In genomic region chr14:75185251-75186040, GRCh38 we compare ENCODE assay signal across 16 cellular contexts. TPM values are rescaled to one million over a fixed set of nuclear protein-coding genes. Genes with fewer than 3 reads are reported as not detected.
DNase-seq lines count a peak whose midpoint lies in the region; ATAC-seq and TF ChIP-seq lines count a peak whose summit lies in the region.
"Had no signal": no experiment of that assay in that cellular context is flagged by ENCODE, and none has a peak within 500 bp of the region (broad histone marks: within the 10 kb centered on the region; RNA-seq: fewer than 3 reads in every experiment).

No MANE protein-coding gene starts in this region.

- intact Hi-C loops in upper lobe of right lung (cut with DNase I): no loop called here

- H3F3A ChIP-seq in GM23248 (ENCODE audit: insufficient read depth): peaks cover 22% of the 10 kb centered on the region

- peaks cover 25% of the 10 kb centered on the region for H3K4me1 ChIP-seq in GM23248 (ENCODE audit: insufficient read depth)
- H3K4me1 ChIP-seq in adipocyte (ENCODE audit: control insufficient read depth, insufficient read depth, low read length): peaks cover 49% of the 10 kb centered on the region
- peaks cover 13 to 18% of the 10 kb centered on the region in 2 donors for H3K4me1 ChIP-seq in mucosa of rectum (ENCODE audit: control insufficient read depth in 2 of 2, insufficient read depth in 2 of 2, low read length in 2 of 2)
- H3K4me1 ChIP-seq in upper lobe of right lung: peaks cover 27% of the 10 kb centered on the region

- TF ChIP-seq CTCF in upper lobe of right lung (IDR thresholded peaks at IDR 0.05): no peak

- 88 to 90% methylated on average over 7 of the region's 7 CpGs for WGBS in GM23248 (ENCODE audit: low coverage in 1 of 2, low lambda C conversion rate in 2 of 2, missing lambda C conversion rate in 2 of 2), 2 experiments

- H3K36me3 ChIP-seq in GM23248 (ENCODE audit: low read depth) (no peaks in the 10 kb centered on the region), adipocyte (ENCODE audit: control insufficient read depth, insufficient read depth, low read length, severe bottlenecking) (no peaks in the 10 kb centered on the region), mucosa of rectum (ENCODE audit: control insufficient read depth in 2 of 2, insufficient read depth in 2 of 2, low read length in 2 of 2) (no peaks in the 10 kb centered on the region), upper lobe of right lung (no peaks in the 10 kb centered on the region)

- H4K20me1 ChIP-seq in GM23248 (ENCODE audit: insufficient read depth): no peaks in the 10 kb centered on the region

- H2AFZ ChIP-seq in GM23248: 0 out of 2 replicates have a peak overlapping the region, but pooled peaks have one; percentile 2

- H3K9ac ChIP-seq in GM23248 (no peak overlapping the region; the same call in 1 of the 2 replicates), adipocyte (ENCODE audit: low read length) (peak overlapping the region; percentile 67), mucosa of rectum (ENCODE audit: low read depth in 1 of 2, low read length in 2 of 2) (no peak overlapping the region)

- DNase-seq in GM23248: no peak
- no peak for DNase-seq in adipocyte (ENCODE audit: low read depth)
- DNase-seq in upper lobe of right lung: no peak
- DNase-seq in DMS53 treated with DMSO at 0.1 percent for 48 hours (lab: John Stamatoyannopoulos, UW; ENCODE audit: unreplicated experiment): no peak
- DNase-seq in ureter (ENCODE audit: low spot score): no peak
- DNase-seq: Caco-2; CD4-positive, CD25-positive, alpha-beta regulatory T cell; DMS153; NCI-H1417; NCI-H187 treated with DMSO at 0.1 percent for 48 hours; NCI-H345; NCI-H526; NK-92 treated with Interleukin-12 subunit alpha and Interleukin-12 subunit beta, amount 100 ng/mL, for 24 hours; SHP77 treated with DMSO at 0.1 percent for 48 hours had no signal

- H3K9me2 ChIP-seq in GM23248 (ENCODE audit: insufficient read depth): no peaks in the 10 kb centered on the region

- no peak overlapping the region for H3K4me2 ChIP-seq in GM23248 (ENCODE audit: unreplicated experiment)

- H3K27ac ChIP-seq in GM23248 (peak overlapping the region; percentile 74), mucosa of rectum (ENCODE audit: low read depth in 2 of 2, low read length in 2 of 2) (peak overlapping the region; percentile 74 to 81), upper lobe of right lung (peak overlapping the region; percentile 73)

- in situ Hi-C loops in GM23248 (cut with MboI): no loop called here

- no peaks in the 10 kb centered on the region for H3K79me2 ChIP-seq in GM23248 (ENCODE audit: insufficient read depth)

- H3K27me3 ChIP-seq in GM23248 (replicated peaks; ENCODE audit: insufficient read depth) (no peaks in the 10 kb centered on the region), adipocyte (replicated peaks; ENCODE audit: control insufficient read depth, insufficient read depth, low read length) (no peaks in the 10 kb centered on the region), mucosa of rectum (ENCODE audit: control insufficient read depth in 2 of 2, insufficient read depth in 2 of 2, low read length in 2 of 2) (no peaks in the 10 kb centered on the region), upper lobe of right lung (no peaks in the 10 kb centered on the region)

- ATAC-seq in upper lobe of right lung: no peak
- no peak for ATAC-seq in GM18502 (IDR thresholded peaks at IDR 0.05; ENCODE audit: poor library complexity, unreplicated experiment)

- H3K9me3 ChIP-seq in GM23248 (ENCODE audit: low read depth): no peaks in the 10 kb centered on the region
- no peaks in the 10 kb centered on the region for H3K9me3 ChIP-seq in adipocyte (ENCODE audit: control insufficient read depth, low read length)
- no peaks in the 10 kb centered on the region for H3K9me3 ChIP-seq in mucosa of rectum (ENCODE audit: control insufficient read depth in 2 of 2, low read length in 2 of 2)
- H3K9me3 ChIP-seq in upper lobe of right lung: no peaks in the 10 kb centered on the region
- H3K9me3 ChIP-seq: Caco-2 had no signal

- H3K4me3 ChIP-seq in GM23248: no peak overlapping the region
- H3K4me3 ChIP-seq in adipocyte (ENCODE audit: low read length): no peak overlapping the region
- H3K4me3 ChIP-seq in mucosa of rectum (ENCODE audit: low read length in 2 of 2): no peak overlapping the region
- H3K4me3 ChIP-seq in upper lobe of right lung: no peak overlapping the region

RNA-seq across cellular contexts. Expression of gene TMED10, which starts 9.0 kb away (rescaled TPM):
- 359 and 363 TPM in 2 replicates for total RNA-seq in GM23248 (2014; rRNA removed; shearing (Covaris generic))
- polyA plus RNA-seq in GM23248 (2016; fragmentation: Nextera tagmentation; extraction: Ambion mirVana): 540 and 553 TPM in 2 replicates
- 303 TPM for total RNA-seq in upper lobe of right lung
- 394 TPM for total RNA-seq in ureter

RNA-seq across cellular contexts. Expression of gene NEK9, which starts 58.6 kb away (rescaled TPM):
- 27.6 and 41.0 TPM in 2 replicates for total RNA-seq in GM23248 (2014; rRNA removed; shearing (Covaris generic))
- 41.2 and 47.6 TPM in 2 replicates for polyA plus RNA-seq in GM23248 (2016; fragmentation: Nextera tagmentation; extraction: Ambion mirVana)
- total RNA-seq in upper lobe of right lung (78.1 TPM), ureter (89.2 TPM)
